Comparison of ENCODE assay signal across 8 cellular contexts in the genomic region with DNA sequence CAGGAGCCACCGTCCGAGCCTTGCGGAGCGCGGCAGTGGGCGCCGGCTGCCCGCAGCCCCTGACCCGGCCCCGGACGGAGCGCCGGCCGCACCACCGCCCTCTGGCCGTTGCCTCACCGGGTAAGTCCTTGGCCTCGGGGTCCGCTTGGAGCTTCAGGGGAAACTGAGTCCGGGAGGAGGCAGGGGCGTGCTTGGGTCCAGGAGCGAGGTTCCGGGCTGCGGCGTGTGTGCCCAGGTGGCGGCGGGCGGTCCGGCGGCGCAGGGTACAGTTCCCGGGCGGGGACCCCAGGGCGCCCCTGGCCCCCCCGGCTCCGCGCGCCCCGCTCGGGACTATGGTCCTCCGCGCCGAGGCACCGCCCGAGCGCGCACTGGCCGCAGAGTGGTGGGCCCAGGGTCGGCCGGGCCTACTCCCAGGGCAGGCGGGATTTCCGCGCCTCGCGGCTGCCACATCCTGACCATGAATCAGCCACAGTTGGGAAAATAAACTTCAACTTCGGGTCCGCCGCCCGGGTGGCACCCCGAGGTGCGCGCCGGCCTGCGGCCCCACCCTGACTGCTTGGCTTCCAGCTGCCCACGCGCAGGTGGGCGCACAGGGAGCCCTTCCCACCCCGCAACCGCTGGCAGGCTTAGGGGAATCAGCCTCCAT. TPM values are rescaled to one million over a fixed set of nuclear protein-coding genes. Genes with fewer than 3 reads are reported as not detected.
A peak's percentile ranks its signal among the peaks of the same experiment; 100 is the strongest.
DNase-seq lines count a peak whose midpoint lies in the region; FAIRE-seq and TF ChIP-seq lines count a peak whose summit lies in the region.

No MANE protein-coding gene starts in this region.

- peaks cover 4% of the 10 kb centered on the region for H3K36me3 Mint-ChIP-seq in astrocyte (ENCODE audit: low read depth, unreplicated experiment)

- peaks cover 14% of the 10 kb centered on the region for H3K4me1 Mint-ChIP-seq in astrocyte (ENCODE audit: low read depth, unreplicated experiment)

- no peak for TF ChIP-seq POLR2A in testis (IDR thresholded peaks at IDR 0.05)

- H3K27ac Mint-ChIP-seq in astrocyte (ENCODE audit: unreplicated experiment) = no peak overlapping the region

- FAIRE-seq in astrocyte (lab: Jason Lieb, UNC) = no peak

- H3K27me3 Mint-ChIP-seq in astrocyte (ENCODE audit: low read depth, unreplicated experiment) = no peaks in the 10 kb centered on the region

- peak overlapping the region; percentile 88 for H3K9ac ChIP-seq in astrocyte (ENCODE audit: low read length)

- H3K9me3 ChIP-seq in astrocyte (ENCODE audit: insufficient read depth, low read depth, low read length) (no peaks in the 10 kb centered on the region), testis (no peaks in the 10 kb centered on the region)

- peak overlapping the region; percentile 89 for H3K4me3 ChIP-seq in astrocyte (ENCODE audit: insufficient read depth, low read depth, low read length)
- peak overlapping the region; percentile 82 to 86 for H3K4me3 ChIP-seq in testis

- TF ChIP-seq CTCF in C4-2B (conservative IDR thresholded peaks at IDR 0.05) (no peak), astrocyte (IDR thresholded peaks at IDR 0.05; ENCODE audit: insufficient read depth, low read depth, low read length) (no peak), testis (IDR thresholded peaks at IDR 0.05) (no peak)

- DNase-seq in HK-2 (ENCODE audit: unreplicated experiment) = peak; percentile 41
- DNase-seq in astrocyte (ENCODE audit: low read depth) = no peak
- no peak for DNase-seq in testis
- DNase-seq in GDM1 (lab: John Stamatoyannopoulos, UW) = no peak
- no peak for DNase-seq in HuH-7.5 (ENCODE audit: low spot score)
- DNase-seq in ureter (ENCODE audit: low spot score) = no peak

- H3K36me3 ChIP-seq in astrocyte (ENCODE audit: insufficient read depth, low read length) (no peaks in the 10 kb centered on the region), testis (ENCODE audit: low read depth, missing control alignments) (no peaks in the 10 kb centered on the region)

- intact Hi-C loops in testis (cut with DNase I; ENCODE audit: low total_unique reads) = no loop called here

- H3K79me2 ChIP-seq in astrocyte (ENCODE audit: insufficient read depth, low read length) = peaks cover 52% of the 10 kb centered on the region

- H3K4me2 ChIP-seq in astrocyte (ENCODE audit: low read length) = peak overlapping the region; percentile 91

- no peaks in the 10 kb centered on the region for H3K9me3 Mint-ChIP-seq in astrocyte (ENCODE audit: unreplicated experiment)

- H2AFZ ChIP-seq in astrocyte (ENCODE audit: low read depth, low read length) = peak overlapping the region; percentile 34

- peaks cover 49% of the 10 kb centered on the region for H4K20me1 ChIP-seq in astrocyte (ENCODE audit: insufficient read depth, low read length)

- H3K27ac ChIP-seq in C4-2B (peak overlapping the region; percentile 77), astrocyte (ENCODE audit: low read depth, low read length) (peak overlapping the region; percentile 60), layer of hippocampus (ENCODE audit: low read depth, low read length) (peak overlapping the region; percentile 97), testis (peak overlapping the region; percentile 76 to 81)

- H3K27me3 ChIP-seq in astrocyte (ENCODE audit: insufficient read depth, low read length) = no peaks in the 10 kb centered on the region
- no peaks in the 10 kb centered on the region for H3K27me3 ChIP-seq in layer of hippocampus (ENCODE audit: control insufficient read depth, insufficient read depth, low read length)
- H3K27me3 ChIP-seq in testis = no peaks in the 10 kb centered on the region

- WGBS in testis, 2 donors = 1% methylated on average over 14 to 35 of the region's 69 CpGs

- H3K4me1 ChIP-seq in astrocyte (ENCODE audit: insufficient read depth, low read length) (peaks cover 51% of the 10 kb centered on the region), testis (peaks cover 54% of the 10 kb centered on the region)

- H3K4me3 Mint-ChIP-seq in astrocyte (ENCODE audit: unreplicated experiment) = peak overlapping the region; percentile 85

RNA-seq across cellular contexts. Expression of gene INF2, which starts 0.3 kb away (rescaled TPM):
- total RNA-seq in astrocyte (111 and 126 TPM in 2 replicates), testis (100 to 1,000 TPM; 244 to 328 TPM), ureter (81.6 TPM)
- polyA plus RNA-seq in testis (ENCODE audit: insufficient read depth, low read depth, low replicate concordance) = 50.5 TPM

RNA-seq across cellular contexts. Expression of gene ADSS1, which starts 34.3 kb away (rescaled TPM):
- total RNA-seq in astrocyte = 4.4 and 5.8 TPM in 2 replicates
- 10 to 100 TPM; 48.7 to 79.4 TPM for total RNA-seq in testis
- 79.6 TPM for polyA plus RNA-seq in testis (ENCODE audit: insufficient read depth, low read depth, low replicate concordance)
- total RNA-seq in ureter = 11.0 TPM
